In genomic region chrX:40169193-40170086, GRCh38 we compare ENCODE assay signal across 8 cellular contexts.
A peak's percentile ranks its signal among the peaks of the same experiment; 100 is the strongest.
DNase-seq lines count a peak whose midpoint lies in the region; TF ChIP-seq lines count a peak whose summit lies in the region.

No MANE protein-coding gene starts in this region.

- H3K27ac ChIP-seq in HUES6 (ENCODE audit: low read depth, low read length): peak overlapping the region; percentile 91

- H3K27me3 ChIP-seq in HUES6 (ENCODE audit: control insufficient read depth, insufficient read depth, low read length): peaks cover 82% of the 10 kb centered on the region

- H3K9me3 ChIP-seq in HUES6 (ENCODE audit: control insufficient read depth, insufficient read depth, low read depth, low read length): no peaks in the 10 kb centered on the region; the same call in 1 of the 2 replicates

- no peak for DNase-seq in AG09309 (ENCODE audit: low read depth)
- peak; percentile 80 for DNase-seq in RKO (ENCODE audit: low spot score)
- DNase-seq in activated T-helper 1 cell treated with anti-CD3 and anti-CD28 coated beads, Interleukin-12 subunit alpha, Interleukin-12 subunit beta, Interleukin-2, Interleukin-4 antibody, amounts not matched to agents 30 ng/mL and 10 ng/mL and 1 ng/mL, durations not matched to agents 14 hours and 24 hours and 36 hours (ENCODE audit: low spot score): peak; percentile 73
- peak; percentile 70 for DNase-seq in glutamatergic neuron
- DNase-seq in smooth muscle cell of the brain vasculature (ENCODE audit: low read depth, low spot score): peak; percentile 62
- DNase-seq in superior temporal gyrus (ENCODE audit: extremely low spot score): no peak

- peaks cover 62% of the 10 kb centered on the region for H3K4me1 Mint-ChIP-seq in activated T-helper 1 cell treated with anti-CD3 and anti-CD28 coated beads, Interleukin-12 subunit alpha, Interleukin-12 subunit beta, Interleukin-2, Interleukin-4 antibody, amounts not matched to agents 30 ng/mL and 10 ng/mL and 1 ng/mL, durations not matched to agents 14 hours and 24 hours and 36 hours (ENCODE audit: low read depth)
- peaks cover 24% of the 10 kb centered on the region for H3K4me1 Mint-ChIP-seq in glutamatergic neuron (ENCODE audit: low read depth, unreplicated experiment)

- H3K4me3 ChIP-seq in AG09309 (ENCODE audit: control insufficient read depth, low read depth, low read length): no peak overlapping the region
- H3K4me3 ChIP-seq in HUES6 (ENCODE audit: low read depth, low read length): peak overlapping the region; percentile 49

- TF ChIP-seq POLR2A in GM19193 (IDR thresholded peaks at IDR 0.05; ENCODE audit: extremely low read depth, insufficient read depth, insufficient read length): peak; percentile 35

- H3K27ac Mint-ChIP-seq in activated T-helper 1 cell treated with anti-CD3 and anti-CD28 coated beads, Interleukin-12 subunit alpha, Interleukin-12 subunit beta, Interleukin-2, Interleukin-4 antibody, amounts not matched to agents 30 ng/mL and 10 ng/mL and 1 ng/mL, durations not matched to agents 14 hours and 24 hours and 36 hours: peak overlapping the region; percentile 96
- peak overlapping the region; percentile 72 for H3K27ac Mint-ChIP-seq in glutamatergic neuron (ENCODE audit: unreplicated experiment)

- peak overlapping the region; percentile 96 for H3K9ac ChIP-seq in HUES6 (ENCODE audit: low read length)

- no peaks in the 10 kb centered on the region for H3K27me3 Mint-ChIP-seq in activated T-helper 1 cell treated with anti-CD3 and anti-CD28 coated beads, Interleukin-12 subunit alpha, Interleukin-12 subunit beta, Interleukin-2, Interleukin-4 antibody, amounts not matched to agents 30 ng/mL and 10 ng/mL and 1 ng/mL, durations not matched to agents 14 hours and 24 hours and 36 hours (ENCODE audit: insufficient read depth)
- peaks cover 7% of the 10 kb centered on the region for H3K27me3 Mint-ChIP-seq in glutamatergic neuron (ENCODE audit: unreplicated experiment)

- peaks cover 66% of the 10 kb centered on the region for H3K4me1 ChIP-seq in HUES6 (ENCODE audit: control insufficient read depth, insufficient read depth, low read length)

- TF ChIP-seq CTCF in AG09309 (IDR thresholded peaks at IDR 0.05; ENCODE audit: control insufficient read depth, insufficient read depth, low read depth, low read length, missing control alignments) (peak; percentile 51), glutamatergic neuron (IDR thresholded peaks at IDR 0.05; ENCODE audit: partially characterized antibody, unreplicated experiment) (peak; percentile 56)

- H3K4me3 Mint-ChIP-seq in activated T-helper 1 cell treated with anti-CD3 and anti-CD28 coated beads, Interleukin-12 subunit alpha, Interleukin-12 subunit beta, Interleukin-2, Interleukin-4 antibody, amounts not matched to agents 30 ng/mL and 10 ng/mL and 1 ng/mL, durations not matched to agents 14 hours and 24 hours and 36 hours: peak overlapping the region; percentile 88
- H3K4me3 Mint-ChIP-seq in glutamatergic neuron (ENCODE audit: unreplicated experiment): peak overlapping the region; percentile 52

- H3K36me3 Mint-ChIP-seq in activated T-helper 1 cell treated with anti-CD3 and anti-CD28 coated beads, Interleukin-12 subunit alpha, Interleukin-12 subunit beta, Interleukin-2, Interleukin-4 antibody, amounts not matched to agents 30 ng/mL and 10 ng/mL and 1 ng/mL, durations not matched to agents 14 hours and 24 hours and 36 hours (ENCODE audit: low read depth): no peaks in the 10 kb centered on the region
- H3K36me3 Mint-ChIP-seq in glutamatergic neuron (ENCODE audit: unreplicated experiment): no peaks in the 10 kb centered on the region

- intact Hi-C loops in activated T-helper 1 cell treated with anti-CD3 and anti-CD28 coated beads, Interleukin-12 subunit alpha, Interleukin-12 subunit beta, Interleukin-2, Interleukin-4 antibody, amounts not matched to agents 30 ng/mL and 10 ng/mL and 1 ng/mL, durations not matched to agents 14 hours and 24 hours and 36 hours (cut with micrococcal nuclease): loop anchor here (1.0 to 10.0 kb wide), 9 partner anchors 16 to 965 kb away; partner anchors contain the start of gene USP9X

- H3K9me3 Mint-ChIP-seq in activated T-helper 1 cell treated with anti-CD3 and anti-CD28 coated beads, Interleukin-12 subunit alpha, Interleukin-12 subunit beta, Interleukin-2, Interleukin-4 antibody, amounts not matched to agents 30 ng/mL and 10 ng/mL and 1 ng/mL, durations not matched to agents 14 hours and 24 hours and 36 hours: no peaks in the 10 kb centered on the region
- H3K9me3 Mint-ChIP-seq in glutamatergic neuron (ENCODE audit: unreplicated experiment): peaks cover 6% of the 10 kb centered on the region

- H3K36me3 ChIP-seq in HUES6 (ENCODE audit: control insufficient read depth, insufficient read depth, low read length): no peaks in the 10 kb centered on the region

Comparison
In these comparisons a context has a peak if more than half of its experiments do, and no peak if none do; other contexts are left out.
1. DNase-seq: peak in RKO (single experiment), activated T-helper 1 cell treated with anti-CD3 and anti-CD28 coated beads, Interleukin-12 subunit alpha, Interleukin-12 subunit beta, Interleukin-2, Interleukin-4 antibody, amounts not matched to agents 30 ng/mL and 10 ng/mL and 1 ng/mL, durations not matched to agents 14 hours and 24 hours and 36 hours (single experiment), glutamatergic neuron (single experiment) and smooth muscle cell of the brain vasculature (single experiment); none in AG09309 (single experiment) and superior temporal gyrus (single experiment).